Comparison of ENCODE assay signal across 16 cellular contexts in the genomic region with DNA sequence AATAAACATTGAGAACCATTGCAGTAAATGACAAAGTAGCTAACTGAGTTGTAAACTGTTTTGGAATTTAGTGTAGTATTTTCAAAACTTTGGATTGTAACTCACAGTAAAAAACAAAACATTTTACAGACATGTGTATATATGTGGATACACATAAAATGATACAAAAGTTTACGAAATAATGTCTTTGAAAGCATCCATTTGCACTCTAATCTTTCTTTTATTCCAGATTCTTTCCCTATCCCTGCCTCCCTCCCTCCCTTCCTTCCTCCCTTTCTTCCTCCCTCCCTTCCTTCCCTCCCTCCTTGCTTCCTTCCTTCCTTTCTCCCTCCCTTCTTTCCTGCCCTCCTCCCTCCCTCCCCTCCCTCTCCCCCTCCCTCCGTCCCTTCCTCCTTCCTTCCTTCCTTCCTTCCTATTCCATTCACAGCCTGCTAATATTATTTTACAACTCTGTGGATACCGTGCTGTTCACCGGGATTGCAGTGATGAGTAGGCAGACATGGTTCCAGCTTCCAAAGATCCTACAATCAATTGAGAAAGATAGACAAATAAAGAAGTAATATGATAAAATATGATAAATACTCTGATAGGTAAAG. TPM values are rescaled to one million over a fixed set of nuclear protein-coding genes. Genes with fewer than 3 reads are reported as not detected.
DNase-seq lines count a peak whose midpoint lies in the region; ATAC-seq and TF ChIP-seq lines count a peak whose summit lies in the region.
"Had no signal": no experiment of that assay in that cellular context is flagged by ENCODE, and none has a peak within 500 bp of the region (broad histone marks: within the 10 kb centered on the region; RNA-seq: fewer than 3 reads in every experiment).

No MANE protein-coding gene starts in this region.

- intact Hi-C loops in activated CD4-positive, alpha-beta memory T cell treated with anti-CD3 and anti-CD28 coated beads for 36 hours (cut with micrococcal nuclease), result no loop called here

- H3K9me2 ChIP-seq in DOHH2 (replicated peaks; ENCODE audit: control insufficient read depth, low read length), result no peaks in the 10 kb centered on the region
- H3K9me2 ChIP-seq in OCI-LY1 (ENCODE audit: low read depth, low read length), result no peaks in the 10 kb centered on the region

- peak overlapping the region; percentile 87 for H3K4me2 ChIP-seq in DOHH2 (ENCODE audit: low read length)
- peak overlapping the region; percentile 30; the same call in 1 of the 2 replicates for H3K4me2 ChIP-seq in OCI-LY1 (ENCODE audit: low read length)

- DNase-seq in activated T-cell treated with anti-CD3 and anti-CD28 coated beads, Interleukin-2, amount 50 U/mL, for 72 hours, result no peak
- DNase-seq in activated T-cell treated with anti-CD3 and anti-CD28 coated beads, Interleukin-2, amount 50 U/mL, for 48 hours, result no peak
- DNase-seq in fibroblast of villous mesenchyme (ENCODE audit: low read depth), result peak; percentile 19
- no peak for DNase-seq in activated CD4-positive, alpha-beta memory T cell treated with anti-CD3 and anti-CD28 coated beads for 36 hours
- DNase-seq: BE2C, H9, KBM-7, NCI-H1417, NCI-H187, NCI-H345, NCI-H526, Right ventricle myocardium superior had no signal

- H3K4me1 ChIP-seq in DOHH2 (ENCODE audit: control insufficient read depth, low read length) (peaks cover 57% of the 10 kb centered on the region), OCI-LY1 (ENCODE audit: insufficient read depth, low read length, severe bottlenecking) (peaks cover 34% of the 10 kb centered on the region)
- H3K4me1 ChIP-seq: BE2C had no signal

- H3K4me1 Mint-ChIP-seq in activated T-cell treated with anti-CD3 and anti-CD28 coated beads, Interleukin-2, amount 50 U/mL, for 72 hours (ENCODE audit: low read depth), result peaks cover 69% of the 10 kb centered on the region
- H3K4me1 Mint-ChIP-seq in activated CD4-positive, alpha-beta memory T cell treated with anti-CD3 and anti-CD28 coated beads for 36 hours (ENCODE audit: low read depth), result peaks cover 54% of the 10 kb centered on the region

- H3K79me2 ChIP-seq in DOHH2 (ENCODE audit: control insufficient read depth, low read length) (peaks cover 98% of the 10 kb centered on the region), OCI-LY1 (ENCODE audit: insufficient read depth, low read length) (peaks cover 70% of the 10 kb centered on the region)

- ATAC-seq in activated T-cell treated with anti-CD3 and anti-CD28 coated beads, Interleukin-2, amount 50 U/mL, for 72 hours (replicated peaks in 1 of 2), result no peak
- ATAC-seq in GM18873 (IDR thresholded peaks at IDR 0.05; ENCODE audit: low FRiP score, unreplicated experiment) (no peak), GM21619 (IDR thresholded peaks at IDR 0.05; ENCODE audit: unreplicated experiment) (no peak)

- no peak overlapping the region for H3K27ac ChIP-seq in DOHH2 (ENCODE audit: low read depth, low read length)
- H3K27ac ChIP-seq in OCI-LY1 (ENCODE audit: low read depth, low read length, poor library complexity, severe bottlenecking), result no peak overlapping the region

- H3K4me3 ChIP-seq in DOHH2 (ENCODE audit: low read length) (peak overlapping the region; percentile 90), OCI-LY1 (ENCODE audit: low read depth, low read length, poor library complexity, severe bottlenecking) (no peak overlapping the region), fibroblast of villous mesenchyme (ENCODE audit: low read depth, low read length) (no peak overlapping the region)

- H3K27me3 ChIP-seq in DOHH2 (ENCODE audit: control insufficient read depth, low read length) (no peaks in the 10 kb centered on the region), OCI-LY1 (ENCODE audit: insufficient read depth, low read length) (no peaks in the 10 kb centered on the region)
- H3K27me3 ChIP-seq: BE2C had no signal

- POLR2A ChIA-PET in activated CD4-positive, alpha-beta memory T cell treated with anti-CD3 and anti-CD28 coated beads for 36 hours (lab: Charles Lee), result no interaction called here

- CTCF ChIA-PET in activated CD4-positive, alpha-beta memory T cell treated with anti-CD3 and anti-CD28 coated beads for 36 hours (lab: Charles Lee), result interaction anchor here (1.2 to 3.6 kb wide), 4 partner anchors 25 to 249 kb away, joined by 4 to 17 read pairs (median 6); a partner anchor contains a TSS

- H3K27ac Mint-ChIP-seq in activated T-cell treated with anti-CD3 and anti-CD28 coated beads, Interleukin-2, amount 50 U/mL, for 72 hours, result peak overlapping the region; percentile 39
- H3K27ac Mint-ChIP-seq in activated CD4-positive, alpha-beta memory T cell treated with anti-CD3 and anti-CD28 coated beads for 36 hours, result no peak overlapping the region

- H3K9ac ChIP-seq in OCI-LY1 (ENCODE audit: low read length), result no peak overlapping the region

- H3K4me3 Mint-ChIP-seq in activated T-cell treated with anti-CD3 and anti-CD28 coated beads, Interleukin-2, amount 50 U/mL, for 72 hours, result no peak overlapping the region
- H3K4me3 Mint-ChIP-seq in activated CD4-positive, alpha-beta memory T cell treated with anti-CD3 and anti-CD28 coated beads for 36 hours, result no peak overlapping the region

- H3K9me3 ChIP-seq in DOHH2 (ENCODE audit: control insufficient read depth, insufficient read depth, low read length) (no peaks in the 10 kb centered on the region), OCI-LY1 (ENCODE audit: low read length) (no peaks in the 10 kb centered on the region)
- H3K9me3 ChIP-seq: BE2C had no signal

- peaks cover 16 to 30% of the 10 kb centered on the region in 2 donors for H3K36me3 Mint-ChIP-seq in activated T-cell treated with anti-CD3 and anti-CD28 coated beads, Interleukin-2, amount 50 U/mL, for 72 hours (ENCODE audit: insufficient read depth in 2 of 2)
- H3K36me3 Mint-ChIP-seq in activated CD4-positive, alpha-beta memory T cell treated with anti-CD3 and anti-CD28 coated beads for 36 hours, result peaks cover 39% of the 10 kb centered on the region

- no peaks in the 10 kb centered on the region for H3K27me3 Mint-ChIP-seq in activated T-cell treated with anti-CD3 and anti-CD28 coated beads, Interleukin-2, amount 50 U/mL, for 72 hours (ENCODE audit: low read depth)
- no peaks in the 10 kb centered on the region for H3K27me3 Mint-ChIP-seq in activated CD4-positive, alpha-beta memory T cell treated with anti-CD3 and anti-CD28 coated beads for 36 hours

- H3K36me3 ChIP-seq in DOHH2 (ENCODE audit: control insufficient read depth, low read length) (peaks cover 75% of the 10 kb centered on the region), OCI-LY1 (ENCODE audit: insufficient read depth, low read length) (peaks cover 47% of the 10 kb centered on the region)

- no peaks in the 10 kb centered on the region for H3K9me3 Mint-ChIP-seq in activated T-cell treated with anti-CD3 and anti-CD28 coated beads, Interleukin-2, amount 50 U/mL, for 72 hours
- H3K9me3 Mint-ChIP-seq in activated CD4-positive, alpha-beta memory T cell treated with anti-CD3 and anti-CD28 coated beads for 36 hours, result no peaks in the 10 kb centered on the region
- H3K9me3 Mint-ChIP-seq: H9 had no signal

- H4K20me1 ChIP-seq in DOHH2 (ENCODE audit: control insufficient read depth, insufficient read depth, low read depth, low read length) (peaks cover 18% of the 10 kb centered on the region), OCI-LY1 (ENCODE audit: insufficient read depth, low read length) (no peaks in the 10 kb centered on the region)

- H2AFZ ChIP-seq in OCI-LY1 (ENCODE audit: low read length), result no peak overlapping the region

- no peak for TF ChIP-seq CTCF in DOHH2 (IDR thresholded peaks at IDR 0.05; ENCODE audit: low read depth, low read length, poor library complexity, severe bottlenecking)
- no peak for TF ChIP-seq CTCF in OCI-LY1 (IDR thresholded peaks at IDR 0.05; ENCODE audit: low read length)
- TF ChIP-seq CTCF in fibroblast of villous mesenchyme (IDR thresholded peaks at IDR 0.05; ENCODE audit: insufficient read depth, low read depth, low read length), result no peak

- H3F3A ChIP-seq in DOHH2 (ENCODE audit: control insufficient read depth, insufficient read depth) (peaks cover 2% of the 10 kb centered on the region; the same call in 1 of the 2 replicates), OCI-LY1 (ENCODE audit: insufficient read depth, low read length) (no peaks in the 10 kb centered on the region)

RNA-seq across cellular contexts. Expression of a gene that starts 3.5 kb away (rescaled TPM):
- total RNA-seq in activated T-cell treated with anti-CD3 and anti-CD28 coated beads, Interleukin-2, amount 50 U/mL, for 72 hours, result 100 to 1,000 TPM; 166 to 189 TPM
- total RNA-seq in fibroblast of villous mesenchyme, result 87.9 and 128 TPM in 2 replicates
- total RNA-seq in activated CD4-positive, alpha-beta memory T cell treated with anti-CD3 and anti-CD28 coated beads for 36 hours, result 100 to 1,000 TPM; 201 to 203 TPM
